In the genomic region with DNA sequence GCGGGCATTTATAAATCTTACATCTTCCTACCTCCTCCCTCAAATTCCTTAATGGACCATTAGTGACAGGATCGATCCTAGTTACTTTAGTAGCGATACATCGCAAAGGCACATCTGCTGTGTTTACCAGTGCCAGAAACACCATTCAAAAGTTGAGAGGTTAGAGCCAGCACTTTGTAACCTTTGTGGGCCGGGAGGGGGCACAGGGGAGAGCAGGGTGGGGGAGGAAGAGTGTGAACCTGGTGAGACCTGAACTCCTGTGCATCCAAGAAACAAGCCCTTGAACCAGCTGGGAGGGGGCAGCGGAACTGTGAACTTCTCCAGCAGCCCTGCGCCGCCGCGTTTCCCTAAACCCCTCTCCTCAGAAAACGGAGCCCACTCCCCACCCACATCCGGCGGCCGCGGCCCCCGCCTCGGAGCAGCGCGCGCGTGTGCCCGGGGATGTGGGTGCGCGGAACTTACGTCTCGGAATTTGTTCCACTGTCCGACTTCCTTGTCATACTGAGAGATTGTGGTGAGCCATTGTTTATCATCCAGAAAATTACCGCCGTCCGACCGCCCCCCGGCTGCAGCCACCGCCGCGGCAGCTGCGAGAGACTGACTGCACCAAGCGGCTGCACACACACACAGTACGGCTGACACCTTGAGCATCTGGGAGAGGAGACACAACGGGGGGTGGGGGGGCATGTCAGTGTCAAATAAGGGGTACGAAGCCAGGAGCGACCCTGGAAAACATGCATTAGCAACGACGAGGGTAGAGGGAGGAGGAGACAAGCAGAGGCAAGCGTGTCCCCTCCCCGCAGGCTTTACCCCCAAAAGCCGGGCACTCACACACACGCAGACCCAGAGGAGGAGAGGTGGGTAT, we compare ENCODE assay signal across 7 cellular contexts. TPM values are rescaled to one million over a fixed set of nuclear protein-coding genes. Genes with fewer than 3 reads are reported as not detected.
DNase-seq lines count a peak whose midpoint lies in the region; ATAC-seq lines count a peak whose summit lies in the region.

No MANE protein-coding gene starts in this region.

- DNase-seq in activated naive CD8-positive, alpha-beta T cell treated with anti-CD3 and anti-CD28 coated beads for 36 hours: peak; percentile 19
- no peak for DNase-seq in iPS DF 6.9 (ENCODE audit: low read depth, low spot score)

- H3K27ac Mint-ChIP-seq in activated naive CD8-positive, alpha-beta T cell treated with anti-CD3 and anti-CD28 coated beads for 36 hours: no peak overlapping the region

- no peaks in the 10 kb centered on the region; the same call in 1 of the 2 replicates for H3K4me1 ChIP-seq in iPS DF 6.9 (ENCODE audit: control insufficient read depth, insufficient read depth, low read length)
- peaks cover 9 to 10% (median 10%) of the 10 kb centered on the region in 3 donors for H3K4me1 ChIP-seq in skeletal muscle tissue (ENCODE audit: control insufficient read depth in 3 of 3, insufficient read depth in 3 of 3, low read length in 3 of 3)

- no CpG with 5 or more reads among the region's 47 CpGs for WGBS in iPS DF 6.9 (ENCODE audit: insufficient coverage, insufficient read length)

- peaks cover 8% of the 10 kb centered on the region for H3K4me1 Mint-ChIP-seq in activated naive CD8-positive, alpha-beta T cell treated with anti-CD3 and anti-CD28 coated beads for 36 hours

- no peaks in the 10 kb centered on the region for H3K9me3 Mint-ChIP-seq in activated naive CD8-positive, alpha-beta T cell treated with anti-CD3 and anti-CD28 coated beads for 36 hours

- no peaks in the 10 kb centered on the region for H3K36me3 Mint-ChIP-seq in activated naive CD8-positive, alpha-beta T cell treated with anti-CD3 and anti-CD28 coated beads for 36 hours

- H3K27me3 ChIP-seq in iPS DF 6.9 (ENCODE audit: control insufficient read depth, insufficient read depth, low read length): peaks cover 8% of the 10 kb centered on the region; the same call in 1 of the 2 replicates
- H3K27me3 ChIP-seq in skeletal muscle tissue (ENCODE audit: control insufficient read depth in 3 of 3, insufficient read depth in 3 of 3, low read length in 3 of 3): peaks cover 28 to 35% (median 29%) of the 10 kb centered on the region in 3 donors

- no peaks in the 10 kb centered on the region for H3K9me3 ChIP-seq in iPS DF 6.9 (ENCODE audit: control insufficient read depth, insufficient read depth, low read length)
- no peaks in the 10 kb centered on the region for H3K9me3 ChIP-seq in skeletal muscle tissue (ENCODE audit: control insufficient read depth in 3 of 3, low read length in 3 of 3)

- H3K27ac ChIP-seq in iPS DF 6.9 (ENCODE audit: low read length) (no peak overlapping the region), skeletal muscle tissue (ENCODE audit: low read depth, low read length) (no peak overlapping the region)

- peak; percentile 65 for ATAC-seq in GM18867 (IDR thresholded peaks at IDR 0.05; ENCODE audit: unreplicated experiment)
- peak; percentile 58 for ATAC-seq in HG03342 (IDR thresholded peaks at IDR 0.05; ENCODE audit: unreplicated experiment)
- no peak for ATAC-seq in GM21528 (IDR thresholded peaks at IDR 0.05; ENCODE audit: low FRiP score, unreplicated experiment)
- ATAC-seq in HG03108 (IDR thresholded peaks at IDR 0.05; ENCODE audit: unreplicated experiment): no peak

- H3K4me3 Mint-ChIP-seq in activated naive CD8-positive, alpha-beta T cell treated with anti-CD3 and anti-CD28 coated beads for 36 hours: peak overlapping the region; percentile 74

- H3K9ac ChIP-seq in skeletal muscle tissue (ENCODE audit: low read depth in 1 of 3, low read length in 3 of 3): peak overlapping the region in 1 of 3 donors; percentile 10

- H3K27me3 Mint-ChIP-seq in activated naive CD8-positive, alpha-beta T cell treated with anti-CD3 and anti-CD28 coated beads for 36 hours: peaks cover 39% of the 10 kb centered on the region

- H3K36me3 ChIP-seq in iPS DF 6.9 (ENCODE audit: control insufficient read depth, insufficient read depth, low read length) (no peaks in the 10 kb centered on the region), skeletal muscle tissue (ENCODE audit: control insufficient read depth in 3 of 3, insufficient read depth in 3 of 3, low read length in 3 of 3) (no peaks in the 10 kb centered on the region)

- peak overlapping the region; percentile 43 for H3K4me3 ChIP-seq in iPS DF 6.9 (ENCODE audit: low read length)
- peak overlapping the region; percentile 52 to 65 (median 62) for H3K4me3 ChIP-seq in skeletal muscle tissue (ENCODE audit: low read length in 3 of 3)

RNA-seq across cellular contexts. Expression of a gene that starts 0.5 kb away (rescaled TPM):
- under 1 TPM in 1 of 2 experiments, not detected in 1; 0.44 TPM for total RNA-seq in activated naive CD8-positive, alpha-beta T cell treated with anti-CD3 and anti-CD28 coated beads for 36 hours
- 1.0 TPM for total RNA-seq in skeletal muscle tissue

Comparison
In these comparisons a context has a peak if more than half of its experiments do, and no peak if none do; other contexts are left out.
1. ATAC-seq: peak in GM18867 (single experiment) and HG03342 (single experiment); none in GM21528 (single experiment) and HG03108 (single experiment).